In the genomic region with DNA sequence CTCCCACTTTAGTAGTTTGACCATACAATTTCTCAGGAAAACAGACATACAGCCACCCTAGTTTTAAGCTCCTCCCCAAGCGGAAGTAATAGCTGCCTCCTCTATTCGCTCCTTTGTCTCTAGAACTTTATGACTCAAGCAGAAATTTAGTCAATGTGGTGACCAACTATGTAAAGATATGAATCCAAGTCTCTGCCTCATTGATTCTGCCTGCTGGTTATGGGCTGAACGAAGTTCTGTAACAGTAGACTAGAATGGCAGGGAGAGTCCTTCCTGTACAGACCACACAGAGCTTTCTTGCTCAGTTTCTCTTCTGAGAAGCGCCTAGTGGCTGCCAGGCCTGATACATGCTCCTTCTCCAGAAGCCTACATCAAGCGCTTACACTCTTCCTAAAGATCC, we compare ENCODE assay signal across 33 cellular contexts.
"Had no signal": no experiment of that assay in that cellular context is flagged by ENCODE, and none has a peak within 500 bp of the region (broad histone marks: within the 10 kb centered on the region; RNA-seq: fewer than 3 reads in every experiment).

No MANE protein-coding gene starts in this region.

- H3K27ac ChIP-seq: adrenal gland, body of pancreas, cardiac muscle cell, colonic mucosa, epithelial cell of prostate, esophagus squamous epithelium, gastroesophageal sphincter, heart right ventricle, WERI-Rb-1 had no signal

- H3K9me3 ChIP-seq: adrenal gland, body of pancreas, colonic mucosa, esophagus squamous epithelium, gastroesophageal sphincter, heart right ventricle had no signal

- FAIRE-seq: endometrium, endothelial cell of umbilical vein had no signal

- DNase-seq: activated B cell treated with CpG ODN at 0.5 μM for 24 hours; activated CD4-positive, alpha-beta memory T cell treated with anti-CD3 and anti-CD28 coated beads, Interleukin-2, amount 10 ng/mL, durations not matched to agents 7 days and 5 days; activated CD4-positive, alpha-beta T cell treated with anti-CD3 and anti-CD28 coated beads, Interleukin-2, amount 10 ng/mL, durations not matched to agents 7 days and 5 days; activated CD4-positive, alpha-beta T cell treated with anti-CD3 and anti-CD28 coated beads, Interleukin-2, amount 50 U/mL, for 4 hours; activated CD8-positive, alpha-beta memory T cell treated with anti-CD3 and anti-CD28 coated beads for 24 hours; activated effector memory CD4-positive, alpha-beta T cell treated with anti-CD3 and anti-CD28 coated beads, Interleukin-2, amount 50 U/mL, for 16 hours; activated naive CD4-positive, alpha-beta T cell treated with anti-CD3 and anti-CD28 coated beads for 36 hours; activated naive CD8-positive, alpha-beta T cell treated with anti-CD3 and anti-CD28 coated beads for 36 hours; activated naive CD8-positive, alpha-beta T cell treated with anti-CD3 and anti-CD28 coated beads, Interleukin-2, amount 50 U/mL, for 24 hours; activated T-cell treated with anti-CD3 and anti-CD28 coated beads, Interleukin-2, amount 50 U/mL, for 4 hours; adrenal gland; amygdala; aorta; body of pancreas; central memory CD4-positive, alpha-beta T cell; cerebellar nuclear complex; colonic mucosa; effector CD8-positive, alpha-beta T cell; esophagus squamous epithelium; foreskin melanocyte; heart right ventricle; T-helper 1 cell; T-helper 17 cell; T1000; WERI-Rb-1 had no signal

- H3K27me3 Mint-ChIP-seq: activated B cell treated with CpG ODN at 0.5 μM for 24 hours; activated CD4-positive, alpha-beta memory T cell treated with anti-CD3 and anti-CD28 coated beads, Interleukin-2, amount 10 ng/mL, durations not matched to agents 7 days and 5 days; activated CD4-positive, alpha-beta T cell treated with anti-CD3 and anti-CD28 coated beads, Interleukin-2, amount 10 ng/mL, durations not matched to agents 7 days and 5 days; activated naive CD4-positive, alpha-beta T cell treated with anti-CD3 and anti-CD28 coated beads, Interleukin-2, amount 50 U/mL, for 24 hours; activated naive CD8-positive, alpha-beta T cell treated with anti-CD3 and anti-CD28 coated beads for 36 hours; activated naive CD8-positive, alpha-beta T cell treated with anti-CD3 and anti-CD28 coated beads, Interleukin-2, amount 50 U/mL, for 24 hours; T-helper 17 cell had no signal

- H3K4me3 Mint-ChIP-seq: activated B cell treated with CpG ODN at 0.5 μM for 24 hours; activated CD4-positive, alpha-beta memory T cell treated with anti-CD3 and anti-CD28 coated beads, Interleukin-2, amount 10 ng/mL, durations not matched to agents 7 days and 5 days; activated CD4-positive, alpha-beta T cell treated with anti-CD3 and anti-CD28 coated beads, Interleukin-2, amount 10 ng/mL, durations not matched to agents 7 days and 5 days; activated naive CD4-positive, alpha-beta T cell treated with anti-CD3 and anti-CD28 coated beads for 36 hours; activated naive CD4-positive, alpha-beta T cell treated with anti-CD3 and anti-CD28 coated beads, Interleukin-2, amount 50 U/mL, for 24 hours; activated naive CD8-positive, alpha-beta T cell treated with anti-CD3 and anti-CD28 coated beads for 36 hours; activated naive CD8-positive, alpha-beta T cell treated with anti-CD3 and anti-CD28 coated beads, Interleukin-2, amount 50 U/mL, for 24 hours; activated T-cell treated with anti-CD3 and anti-CD28 coated beads, Interleukin-2, amount 50 U/mL, for 4 hours; T-helper 17 cell; T-helper 2 cell treated with Interferon-gamma antibody and Interleukin-4, amounts not matched to agents 5 μg/mL and 100 μg/mL, for 36 hours had no signal

- H3K4me1 Mint-ChIP-seq: activated B cell treated with CpG ODN at 0.5 μM for 24 hours; activated CD4-positive, alpha-beta memory T cell treated with anti-CD3 and anti-CD28 coated beads, Interleukin-2, amount 10 ng/mL, durations not matched to agents 7 days and 5 days; activated CD4-positive, alpha-beta T cell treated with anti-CD3 and anti-CD28 coated beads, Interleukin-2, amount 10 ng/mL, durations not matched to agents 7 days and 5 days; activated naive CD4-positive, alpha-beta T cell treated with anti-CD3 and anti-CD28 coated beads, Interleukin-2, amount 50 U/mL, for 24 hours; T-helper 17 cell had no signal

- H3K27me3 ChIP-seq: adrenal gland, body of pancreas, cardiac muscle cell, colonic mucosa, esophagus squamous epithelium, gastroesophageal sphincter, heart right ventricle had no signal

- H3K9me3 Mint-ChIP-seq: activated CD4-positive, alpha-beta memory T cell treated with anti-CD3 and anti-CD28 coated beads, Interleukin-2, amount 10 ng/mL, durations not matched to agents 7 days and 5 days; activated naive CD4-positive, alpha-beta T cell treated with anti-CD3 and anti-CD28 coated beads, Interleukin-2, amount 50 U/mL, for 24 hours; activated naive CD8-positive, alpha-beta T cell treated with anti-CD3 and anti-CD28 coated beads for 36 hours; activated T-cell treated with anti-CD3 and anti-CD28 coated beads, Interleukin-2, amount 50 U/mL, for 4 hours had no signal

- H3K4me1 ChIP-seq: adrenal gland, body of pancreas, colonic mucosa, esophagus squamous epithelium, gastroesophageal sphincter, heart right ventricle had no signal

- ATAC-seq: activated naive CD8-positive, alpha-beta T cell treated with anti-CD3 and anti-CD28 coated beads, Interleukin-2, amount 50 U/mL, for 24 hours; body of pancreas; gastroesophageal sphincter; heart right ventricle; T-helper 17 cell had no signal

- H3K4me3 ChIP-seq: adrenal gland, body of pancreas, cardiac muscle cell, colonic mucosa, esophagus squamous epithelium, gastroesophageal sphincter, heart right ventricle had no signal

- H3K36me3 ChIP-seq: adrenal gland, cardiac muscle cell, colonic mucosa, WERI-Rb-1 had no signal

- H3K27ac Mint-ChIP-seq: activated B cell treated with CpG ODN at 0.5 μM for 24 hours; activated CD4-positive, alpha-beta memory T cell treated with anti-CD3 and anti-CD28 coated beads, Interleukin-2, amount 10 ng/mL, durations not matched to agents 7 days and 5 days; activated CD4-positive, alpha-beta T cell treated with anti-CD3 and anti-CD28 coated beads, Interleukin-2, amount 10 ng/mL, durations not matched to agents 7 days and 5 days; activated naive CD4-positive, alpha-beta T cell treated with anti-CD3 and anti-CD28 coated beads for 36 hours; activated naive CD4-positive, alpha-beta T cell treated with anti-CD3 and anti-CD28 coated beads, Interleukin-2, amount 50 U/mL, for 24 hours; activated naive CD8-positive, alpha-beta T cell treated with anti-CD3 and anti-CD28 coated beads for 36 hours; activated naive CD8-positive, alpha-beta T cell treated with anti-CD3 and anti-CD28 coated beads, Interleukin-2, amount 50 U/mL, for 24 hours; activated T-helper 2 cell treated with anti-CD3 and anti-CD28 coated beads, Interferon-gamma antibody, Interleukin-2, Interleukin-4, amounts not matched to agents 10 μg/mL and 5 μg/mL and 100 μg/mL, durations not matched to agents 14 hours and 24 hours and 36 hours; T-helper 17 cell; T-helper 2 cell treated with Interferon-gamma antibody and Interleukin-4, amounts not matched to agents 5 μg/mL and 100 μg/mL, for 36 hours had no signal
